In the genomic region with DNA sequence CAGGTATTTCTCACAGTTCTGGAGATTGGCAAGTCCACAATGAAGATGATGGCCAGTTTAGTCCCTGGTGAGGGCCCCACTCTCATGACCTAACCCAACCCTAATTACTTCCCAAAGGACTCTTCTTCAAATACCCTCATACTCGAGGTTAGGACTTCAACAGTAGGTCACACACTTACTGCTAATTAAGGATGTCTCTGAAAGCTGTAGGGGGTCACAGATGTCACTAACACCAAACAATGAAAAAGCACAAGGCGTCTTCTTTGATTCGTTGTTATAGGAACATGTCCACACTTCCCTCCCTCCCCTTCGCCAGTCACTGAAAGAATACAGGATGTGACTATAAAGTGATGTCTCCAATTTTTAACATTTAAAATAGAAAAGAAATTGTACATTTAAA, we compare ENCODE assay signal across 15 cellular contexts.
A peak's percentile ranks its signal among the peaks of the same experiment; 100 is the strongest.
DNase-seq lines count a peak whose midpoint lies in the region; ATAC-seq and TF ChIP-seq lines count a peak whose summit lies in the region.
"Had no signal": no experiment of that assay in that cellular context is flagged by ENCODE, and none has a peak within 500 bp of the region (broad histone marks: within the 10 kb centered on the region; RNA-seq: fewer than 3 reads in every experiment).

No MANE protein-coding gene starts in this region.

- no peaks in the 10 kb centered on the region for H3K36me3 Mint-ChIP-seq in glutamatergic neuron (ENCODE audit: unreplicated experiment)
- no peaks in the 10 kb centered on the region for H3K36me3 Mint-ChIP-seq in neural progenitor cell
- H3K36me3 Mint-ChIP-seq: CD14-positive monocyte; CD4-positive, alpha-beta memory T cell had no signal

- H3K27ac ChIP-seq in neural progenitor cell (no peak overlapping the region), lower lobe of right lung (no peak overlapping the region)
- H3K27ac ChIP-seq: BLaER1, HL-60 had no signal

- peaks cover 11% of the 10 kb centered on the region for H3K4me1 ChIP-seq in neural progenitor cell
- H3K4me1 ChIP-seq in lower lobe of right lung = no peaks in the 10 kb centered on the region
- H3K4me1 ChIP-seq: BLaER1, HAP-1 had no signal

- H3K4me3 ChIP-seq in neural progenitor cell (no peak overlapping the region), lower lobe of right lung (no peak overlapping the region)
- H3K4me3 ChIP-seq: BLaER1, HAP-1 had no signal

- no peaks in the 10 kb centered on the region for H3K9me3 ChIP-seq in neural progenitor cell (ENCODE audit: low read depth)
- H3K9me3 ChIP-seq in lower lobe of right lung = no peaks in the 10 kb centered on the region
- H3K9me3 ChIP-seq: BLaER1, HAP-1 had no signal

- H3F3A ChIP-seq in neural progenitor cell (ENCODE audit: low read depth) = no peaks in the 10 kb centered on the region

- H3K36me3 ChIP-seq in neural progenitor cell = no peaks in the 10 kb centered on the region
- H3K36me3 ChIP-seq in lower lobe of right lung = no peaks in the 10 kb centered on the region
- H3K36me3 ChIP-seq: BLaER1, HAP-1 had no signal

- peaks cover 8% of the 10 kb centered on the region for H3K4me1 Mint-ChIP-seq in glutamatergic neuron (ENCODE audit: low read depth, unreplicated experiment)
- H3K4me1 Mint-ChIP-seq in neural progenitor cell = peaks cover 4% of the 10 kb centered on the region
- H3K4me1 Mint-ChIP-seq: CD14-positive monocyte; CD4-positive, alpha-beta memory T cell had no signal

- DNase-seq in NCI-H2227 (lab: John Stamatoyannopoulos, UW; ENCODE audit: unreplicated experiment) (peak; percentile 18), NCI-H2227 treated with DMSO at 0.1 percent for 48 hours (lab: John Stamatoyannopoulos, UW) (no peak), glutamatergic neuron (no peak), neural progenitor cell (ENCODE audit: low spot score) (peak; percentile 48), lower lobe of right lung (no peak), HCEC 1CT (no peak)
- DNase-seq: 8988T; CD4-positive, alpha-beta memory T cell; DMS79 treated with DMSO at 0.1 percent for 48 hours; GF-D8 had no signal

- TF ChIP-seq CTCF in glutamatergic neuron (IDR thresholded peaks at IDR 0.05; ENCODE audit: partially characterized antibody, unreplicated experiment) = no peak
- TF ChIP-seq CTCF in neural progenitor cell (IDR thresholded peaks at IDR 0.05) = no peak
- no peak for TF ChIP-seq CTCF in lower lobe of right lung (IDR thresholded peaks at IDR 0.05)

- H3K4me3 Mint-ChIP-seq in glutamatergic neuron (ENCODE audit: unreplicated experiment) (no peak overlapping the region), neural progenitor cell (no peak overlapping the region)
- H3K4me3 Mint-ChIP-seq: CD14-positive monocyte; CD4-positive, alpha-beta memory T cell had no signal

- ATAC-seq in lower lobe of right lung (no peak), GM18858 (IDR thresholded peaks at IDR 0.05; ENCODE audit: unreplicated experiment) (no peak)

- H3K27me3 ChIP-seq in neural progenitor cell (no peaks in the 10 kb centered on the region), lower lobe of right lung (ENCODE audit: low read depth) (no peaks in the 10 kb centered on the region)
- H3K27me3 ChIP-seq: BLaER1 had no signal

- H3K79me2 ChIP-seq in neural progenitor cell (ENCODE audit: low read depth) = no peaks in the 10 kb centered on the region

- H3K27ac Mint-ChIP-seq in glutamatergic neuron (ENCODE audit: unreplicated experiment) = peak overlapping the region; percentile 29
- no peak overlapping the region for H3K27ac Mint-ChIP-seq in neural progenitor cell
- H3K27ac Mint-ChIP-seq: CD14-positive monocyte; CD4-positive, alpha-beta memory T cell had no signal

- no peaks in the 10 kb centered on the region for H4K20me1 ChIP-seq in neural progenitor cell (ENCODE audit: low read depth)
- H4K20me1 ChIP-seq: BLaER1 had no signal

- intact Hi-C loops in lower lobe of right lung (cut with DNase I) = no loop called here

- no peak overlapping the region for H3K9ac ChIP-seq in neural progenitor cell
- H3K9ac ChIP-seq: BLaER1 had no signal

- H2AFZ ChIP-seq in neural progenitor cell (replicated peaks) = no peak overlapping the region

- H3K27me3 Mint-ChIP-seq in glutamatergic neuron (ENCODE audit: unreplicated experiment) (peaks cover 1% of the 10 kb centered on the region), neural progenitor cell (ENCODE audit: insufficient read depth, low read depth) (no peaks in the 10 kb centered on the region)
- H3K27me3 Mint-ChIP-seq: CD4-positive, alpha-beta memory T cell had no signal

- H3K9me3 Mint-ChIP-seq in glutamatergic neuron (ENCODE audit: unreplicated experiment) (no peaks in the 10 kb centered on the region), neural progenitor cell (no peaks in the 10 kb centered on the region)

- no peak overlapping the region for H3K4me2 ChIP-seq in neural progenitor cell
- H3K4me2 ChIP-seq: BLaER1 had no signal

Comparison
In these comparisons a context has a peak if more than half of its experiments do, and no peak if none do; other contexts are left out.
1. DNase-seq: peak in NCI-H2227 (single experiment) and neural progenitor cell (single experiment); none in NCI-H2227 treated with DMSO at 0.1 percent for 48 hours (single experiment), glutamatergic neuron (single experiment), lower lobe of right lung (single experiment) and HCEC 1CT (single experiment).